1 cellular context compared by ENCODE assay signal in genomic region chr15:66069751-66070150, GRCh38.
TF ChIP-seq lines count a peak whose summit lies in the region.

No MANE protein-coding gene starts in this region.

TF ChIP-seq in GM23338, 12 proteins besides CTCF, POLR2A, EP300 and RAD21 (continued from another document):
- TF ChIP-seq ZNF462 (CRISPR knock-in tag; IDR thresholded peaks at IDR 0.05) = no peak
